ENCODE assay signal across 1 cellular context in the genomic region with DNA sequence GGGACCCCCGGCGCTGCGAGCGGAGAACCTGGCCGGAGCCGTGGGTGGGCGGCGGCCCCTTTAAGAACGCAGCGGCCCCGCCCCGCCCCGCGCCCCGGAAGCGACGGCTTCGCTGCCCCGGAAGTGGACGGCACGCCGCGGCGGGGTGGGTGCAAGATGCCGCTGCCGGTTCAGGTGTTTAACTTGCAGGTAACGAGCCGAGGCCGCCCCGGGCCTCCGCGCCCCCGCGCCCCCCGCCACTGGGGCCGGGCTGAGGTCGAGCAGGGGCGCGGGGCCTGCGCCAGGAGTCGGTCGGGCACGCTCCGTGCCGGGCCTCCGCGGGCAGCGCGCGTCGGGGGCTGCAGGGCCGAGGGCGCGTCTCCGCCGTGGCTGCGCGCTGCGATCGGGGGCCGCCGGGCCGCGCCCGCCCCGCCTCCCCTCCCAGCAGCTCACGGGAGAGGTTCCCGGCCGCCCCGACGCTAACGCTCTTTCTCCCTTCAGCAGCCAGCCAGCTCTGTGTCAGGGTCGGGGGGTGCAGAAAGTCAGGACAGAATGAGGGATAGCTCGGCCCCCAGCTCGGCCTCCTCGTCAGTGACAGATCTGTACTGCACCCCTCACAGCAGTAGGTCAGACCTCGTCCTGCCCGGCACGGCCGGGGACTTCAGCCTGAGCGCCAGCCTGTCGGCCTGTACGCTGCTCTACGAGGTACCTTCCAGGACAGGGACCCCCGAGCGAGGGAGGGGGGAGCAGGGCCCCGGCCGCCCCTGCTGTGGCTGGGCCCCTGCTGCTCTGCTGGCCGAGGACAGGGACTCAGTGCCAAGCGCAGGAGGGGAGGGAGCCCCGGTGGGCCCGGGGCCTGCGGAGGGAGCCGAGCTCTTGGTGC.
TF ChIP-seq lines count a peak whose summit lies in the region.

A gene (plus strand): TSS at position 123 of the 862 bp plus-strand sequence. CDS start 34 bp downstream, at position 157.
A gene with protein sequence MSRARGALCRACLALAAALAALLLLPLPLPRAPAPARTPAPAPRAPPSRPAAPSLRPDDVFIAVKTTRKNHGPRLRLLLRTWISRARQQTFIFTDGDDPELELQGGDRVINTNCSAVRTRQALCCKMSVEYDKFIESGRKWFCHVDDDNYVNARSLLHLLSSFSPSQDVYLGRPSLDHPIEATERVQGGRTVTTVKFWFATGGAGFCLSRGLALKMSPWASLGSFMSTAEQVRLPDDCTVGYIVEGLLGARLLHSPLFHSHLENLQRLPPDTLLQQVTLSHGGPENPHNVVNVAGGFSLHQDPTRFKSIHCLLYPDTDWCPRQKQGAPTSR (minus strand): TSS at position 36 of the 862 bp plus-strand sequence. CDS start 45 bp downstream, outside the sequence.

TF ChIP-seq in K562, 482 proteins besides CTCF, POLR2A, EP300 and RAD21 (continued from another document):
- TF ChIP-seq, protein P1, sequence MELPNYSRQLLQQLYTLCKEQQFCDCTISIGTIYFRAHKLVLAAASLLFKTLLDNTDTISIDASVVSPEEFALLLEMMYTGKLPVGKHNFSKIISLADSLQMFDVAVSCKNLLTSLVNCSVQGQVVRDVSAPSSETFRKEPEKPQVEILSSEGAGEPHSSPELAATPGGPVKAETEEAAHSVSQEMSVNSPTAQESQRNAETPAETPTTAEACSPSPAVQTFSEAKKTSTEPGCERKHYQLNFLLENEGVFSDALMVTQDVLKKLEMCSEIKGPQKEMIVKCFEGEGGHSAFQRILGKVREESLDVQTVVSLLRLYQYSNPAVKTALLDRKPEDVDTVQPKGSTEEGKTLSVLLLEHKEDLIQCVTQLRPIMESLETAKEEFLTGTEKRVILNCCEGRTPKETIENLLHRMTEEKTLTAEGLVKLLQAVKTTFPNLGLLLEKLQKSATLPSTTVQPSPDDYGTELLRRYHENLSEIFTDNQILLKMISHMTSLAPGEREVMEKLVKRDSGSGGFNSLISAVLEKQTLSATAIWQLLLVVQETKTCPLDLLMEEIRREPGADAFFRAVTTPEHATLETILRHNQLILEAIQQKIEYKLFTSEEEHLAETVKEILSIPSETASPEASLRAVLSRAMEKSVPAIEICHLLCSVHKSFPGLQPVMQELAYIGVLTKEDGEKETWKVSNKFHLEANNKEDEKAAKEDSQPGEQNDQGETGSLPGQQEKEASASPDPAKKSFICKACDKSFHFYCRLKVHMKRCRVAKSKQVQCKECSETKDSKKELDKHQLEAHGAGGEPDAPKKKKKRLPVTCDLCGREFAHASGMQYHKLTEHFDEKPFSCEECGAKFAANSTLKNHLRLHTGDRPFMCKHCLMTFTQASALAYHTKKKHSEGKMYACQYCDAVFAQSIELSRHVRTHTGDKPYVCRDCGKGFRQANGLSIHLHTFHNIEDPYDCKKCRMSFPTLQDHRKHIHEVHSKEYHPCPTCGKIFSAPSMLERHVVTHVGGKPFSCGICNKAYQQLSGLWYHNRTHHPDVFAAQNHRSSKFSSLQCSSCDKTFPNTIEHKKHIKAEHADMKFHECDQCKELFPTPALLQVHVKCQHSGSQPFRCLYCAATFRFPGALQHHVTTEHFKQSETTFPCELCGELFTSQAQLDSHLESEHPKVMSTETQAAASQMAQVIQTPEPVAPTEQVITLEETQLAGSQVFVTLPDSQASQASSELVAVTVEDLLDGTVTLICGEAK (IDR thresholded peaks at IDR 0.05): peak; percentile 94
- TF ChIP-seq, protein P1 (CRISPR knock-in tag; IDR thresholded peaks at IDR 0.05): no peak
- TF ChIP-seq FOXK2 (conservative IDR thresholded peaks at IDR 0.05 in 1 of 2, IDR thresholded peaks at IDR 0.05 in 1 of 2; ENCODE audit: low read depth in 2 of 2) (no peak), ZNF175 (CRISPR knock-in tag; IDR thresholded peaks at IDR 0.05; ENCODE audit: low read depth) (no peak), PHB2 (IDR thresholded peaks at IDR 0.05; ENCODE audit: low read depth) (no peak), SIX5 (IDR thresholded peaks at IDR 0.05; ENCODE audit: borderline replicate concordance in 1 of 2, insufficient read depth in 1 of 2, low read depth in 1 of 2, low read length in 2 of 2) (0 out of 4 replicates have a peak, but pooled peaks of 1 of the 2 experiments have one; percentile 15), ZNF778 (CRISPR knock-in tag; IDR thresholded peaks at IDR 0.05) (no peak), RBFOX2 (IDR thresholded peaks at IDR 0.05; ENCODE audit: low read depth, low read length) (peak; percentile 50), POLR2G (IDR thresholded peaks at IDR 0.05; ENCODE audit: low read depth, low read length) (peak; percentile 59), RB1 (IDR thresholded peaks at IDR 0.05; ENCODE audit: low read depth) (peak; percentile 73; the same call in 1 of the 2 replicates), ZNF436 (CRISPR knock-in tag; IDR thresholded peaks at IDR 0.05) (no peak), SAFB (IDR thresholded peaks at IDR 0.05; ENCODE audit: borderline replicate concordance, low read depth, low read length) (no peak)
- TF ChIP-seq, protein P2, sequence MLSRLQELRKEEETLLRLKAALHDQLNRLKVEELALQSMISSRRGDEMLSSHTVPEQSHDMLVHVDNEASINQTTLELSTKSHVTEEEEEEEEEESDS (CRISPR knock-in tag; IDR thresholded peaks at IDR 0.05): no peak
- TF ChIP-seq, protein P3, sequence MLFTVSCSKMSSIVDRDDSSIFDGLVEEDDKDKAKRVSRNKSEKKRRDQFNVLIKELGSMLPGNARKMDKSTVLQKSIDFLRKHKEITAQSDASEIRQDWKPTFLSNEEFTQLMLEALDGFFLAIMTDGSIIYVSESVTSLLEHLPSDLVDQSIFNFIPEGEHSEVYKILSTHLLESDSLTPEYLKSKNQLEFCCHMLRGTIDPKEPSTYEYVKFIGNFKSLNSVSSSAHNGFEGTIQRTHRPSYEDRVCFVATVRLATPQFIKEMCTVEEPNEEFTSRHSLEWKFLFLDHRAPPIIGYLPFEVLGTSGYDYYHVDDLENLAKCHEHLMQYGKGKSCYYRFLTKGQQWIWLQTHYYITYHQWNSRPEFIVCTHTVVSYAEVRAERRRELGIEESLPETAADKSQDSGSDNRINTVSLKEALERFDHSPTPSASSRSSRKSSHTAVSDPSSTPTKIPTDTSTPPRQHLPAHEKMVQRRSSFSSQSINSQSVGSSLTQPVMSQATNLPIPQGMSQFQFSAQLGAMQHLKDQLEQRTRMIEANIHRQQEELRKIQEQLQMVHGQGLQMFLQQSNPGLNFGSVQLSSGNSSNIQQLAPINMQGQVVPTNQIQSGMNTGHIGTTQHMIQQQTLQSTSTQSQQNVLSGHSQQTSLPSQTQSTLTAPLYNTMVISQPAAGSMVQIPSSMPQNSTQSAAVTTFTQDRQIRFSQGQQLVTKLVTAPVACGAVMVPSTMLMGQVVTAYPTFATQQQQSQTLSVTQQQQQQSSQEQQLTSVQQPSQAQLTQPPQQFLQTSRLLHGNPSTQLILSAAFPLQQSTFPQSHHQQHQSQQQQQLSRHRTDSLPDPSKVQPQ (CRISPR knock-in tag; IDR thresholded peaks at IDR 0.05; ENCODE audit: borderline replicate concordance): no peak
- TF ChIP-seq, protein P4, sequence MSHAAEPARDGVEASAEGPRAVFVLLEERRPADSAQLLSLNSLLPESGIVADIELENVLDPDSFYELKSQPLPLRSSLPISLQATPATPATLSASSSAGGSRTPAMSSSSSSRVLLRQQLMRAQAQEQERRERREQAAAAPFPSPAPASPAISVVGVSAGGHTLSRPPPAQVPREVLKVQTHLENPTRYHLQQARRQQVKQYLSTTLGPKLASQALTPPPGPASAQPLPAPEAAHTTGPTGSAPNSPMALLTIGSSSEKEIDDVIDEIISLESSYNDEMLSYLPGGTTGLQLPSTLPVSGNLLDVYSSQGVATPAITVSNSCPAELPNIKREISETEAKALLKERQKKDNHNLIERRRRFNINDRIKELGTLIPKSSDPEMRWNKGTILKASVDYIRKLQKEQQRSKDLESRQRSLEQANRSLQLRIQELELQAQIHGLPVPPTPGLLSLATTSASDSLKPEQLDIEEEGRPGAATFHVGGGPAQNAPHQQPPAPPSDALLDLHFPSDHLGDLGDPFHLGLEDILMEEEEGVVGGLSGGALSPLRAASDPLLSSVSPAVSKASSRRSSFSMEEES (CRISPR knock-in tag; IDR thresholded peaks at IDR 0.05): no peak
